ENCODE assay signal across 34 cellular contexts in genomic region chr11:113701491-113701890, GRCh38.
"Had no signal": no experiment of that assay in that cellular context is flagged by ENCODE, and none has a peak within 500 bp of the region (broad histone marks: within the 10 kb centered on the region; RNA-seq: fewer than 3 reads in every experiment).

No MANE protein-coding gene starts in this region.

- H3K27me3 ChIP-seq: MG63 had no signal

- DNase-seq: Karpas-422, Kasumi-1, MG63, MM.1S, MV-4-11, NCI-H1048, NCI-H1092, NCI-H1105, NCI-H1105 treated with DMSO at 0.1 percent for 48 hours, NCI-H1417, NCI-H1417 treated with DMSO at 0.1 percent for 48 hours, NCI-H1436, NCI-H1436 treated with DMSO at 0.1 percent for 48 hours, NCI-H146, NCI-H1694, NCI-H1694 treated with DMSO at 0.1 percent for 48 hours, NCI-H187, NCI-H187 treated with DMSO at 0.1 percent for 48 hours, NCI-H1930, NCI-H2029, NCI-H2029 treated with DMSO at 0.1 percent for 48 hours, NCI-H2081, NCI-H2081 treated with DMSO at 0.1 percent for 48 hours, NCI-H2107, NCI-H2171, NCI-H2171 treated with DMSO at 0.1 percent for 48 hours, NCI-H2227 treated with DMSO at 0.1 percent for 48 hours, NCI-H226, NCI-H345, NCI-H446, NCI-H446 treated with DMSO at 0.1 percent for 48 hours, NCI-H510A, NCI-H510A treated with DMSO at 0.1 percent for 48 hours, NCI-H524 treated with DMSO at 0.1 percent for 48 hours had no signal

- H3K9me3 ChIP-seq: MG63 had no signal

- H3K4me3 ChIP-seq: MG63 had no signal

- H3K36me3 ChIP-seq: MG63 had no signal
